8 cellular contexts compared by ENCODE assay signal in genomic region chr14:77022219-77022852, GRCh38. TPM values are rescaled to one million over a fixed set of nuclear protein-coding genes. Genes with fewer than 3 reads are reported as not detected.
DNase-seq lines count a peak whose midpoint lies in the region; ATAC-seq and TF ChIP-seq lines count a peak whose summit lies in the region.

No MANE protein-coding gene starts in this region.

- TF ChIP-seq EP300 in suprapubic skin (IDR thresholded peaks at IDR 0.05) = no peak

- peak; percentile 51 for ATAC-seq in GM21367 (IDR thresholded peaks at IDR 0.05; ENCODE audit: unreplicated experiment)
- ATAC-seq in activated CD4-positive, CD25-positive, alpha-beta regulatory T cell treated with anti-CD3 and anti-CD28 coated beads, Interleukin-2, amount 50 U/mL, for 24 hours = no peak
- no peak for ATAC-seq in GM21717 (IDR thresholded peaks at IDR 0.05; ENCODE audit: unreplicated experiment)

- 41 to 45% methylated on average over 9 of the region's 9 CpGs for WGBS in esophagus, 2 donors
- 41% methylated on average over 9 of the region's 9 CpGs for WGBS in suprapubic skin

- H3K9me3 ChIP-seq in esophagus (ENCODE audit: control insufficient read depth in 2 of 2, insufficient read depth in 1 of 2, low read depth in 1 of 2, low read length in 1 of 2) (no peaks in the 10 kb centered on the region), suprapubic skin (no peaks in the 10 kb centered on the region)

- H3K27ac ChIP-seq in esophagus (ENCODE audit: low read depth in 2 of 2, low read length in 1 of 2) (peak overlapping the region; percentile 88 to 97), suprapubic skin (peak overlapping the region; percentile 74)

- no peak for TF ChIP-seq POLR2A in suprapubic skin (IDR thresholded peaks at IDR 0.05)

- H3K4me3 ChIP-seq in esophagus (ENCODE audit: low read depth in 1 of 2, low read length in 2 of 2) (no peak overlapping the region), suprapubic skin (peak overlapping the region; percentile 78)

- H3K4me1 ChIP-seq in esophagus (ENCODE audit: control insufficient read depth in 2 of 2, insufficient read depth in 2 of 2, low read length in 1 of 2) (peaks cover 0 to 19% of the 10 kb centered on the region in 2 donors), suprapubic skin (peaks cover 54% of the 10 kb centered on the region)

- H3K36me3 ChIP-seq in esophagus (ENCODE audit: control insufficient read depth in 2 of 2, insufficient read depth in 2 of 2, low read length in 1 of 2) = no peaks in the 10 kb centered on the region
- H3K36me3 ChIP-seq in suprapubic skin = peaks cover 7% of the 10 kb centered on the region

- peak; percentile 76 for DNase-seq in COR-L47 (lab: John Stamatoyannopoulos, UW)
- DNase-seq in NCI-H2196 treated with DMSO at 0.1 percent for 48 hours (lab: John Stamatoyannopoulos, UW; ENCODE audit: unreplicated experiment) = peak; percentile 46
- no peak for DNase-seq in suprapubic skin (ENCODE audit: low spot score in 2 of 2)
- DNase-seq in medulla oblongata (ENCODE audit: extremely low spot score) = no peak

- H3K27me3 ChIP-seq in esophagus (ENCODE audit: control insufficient read depth in 1 of 2, insufficient read depth in 2 of 2, low read length in 2 of 2) = no peaks in the 10 kb centered on the region
- H3K27me3 ChIP-seq in suprapubic skin = no peaks in the 10 kb centered on the region

- no peak for TF ChIP-seq CTCF in suprapubic skin (IDR thresholded peaks at IDR 0.05)

RNA-seq across cellular contexts. Expression of gene IRF2BPL, which starts 6.2 kb away (rescaled TPM):
- 1 to 10 TPM; 3.5 to 9.5 TPM for polyA plus RNA-seq in esophagus
- 10 to 100 TPM; 44.7 to 72.7 (median 65.6) TPM for total RNA-seq in suprapubic skin

Comparison
In these comparisons a context has a peak if more than half of its experiments do, and no peak if none do; other contexts are left out.
1. DNase-seq: peak in COR-L47 (single experiment) and NCI-H2196 treated with DMSO at 0.1 percent for 48 hours (single experiment); none in suprapubic skin (0 of 2) and medulla oblongata (single experiment).